ENCODE assay signal across 8 cellular contexts in genomic region chr2:19361325-19361990, GRCh38. TPM values are rescaled to one million over a fixed set of nuclear protein-coding genes. Genes with fewer than 3 reads are reported as not detected.
DNase-seq lines count a peak whose midpoint lies in the region; ATAC-seq and TF ChIP-seq lines count a peak whose summit lies in the region.

No MANE protein-coding gene starts in this region.

- DNase-seq in GM13976 (ENCODE audit: low spot score): peak; percentile 44
- peak; percentile 51 for DNase-seq in activated naive CD8-positive, alpha-beta T cell treated with anti-CD3 and anti-CD28 coated beads, Interleukin-2, amount 10 ng/mL, durations not matched to agents 7 days and 5 days
- no peak for DNase-seq in ACHN
- DNase-seq in NCI-H2196 treated with DMSO at 0.1 percent for 48 hours (lab: John Stamatoyannopoulos, UW; ENCODE audit: unreplicated experiment): no peak

- peak overlapping the region; percentile 90 for H3K4me3 Mint-ChIP-seq in activated naive CD8-positive, alpha-beta T cell treated with anti-CD3 and anti-CD28 coated beads, Interleukin-2, amount 10 ng/mL, durations not matched to agents 7 days and 5 days

- H3K9ac ChIP-seq in iPS-18a (ENCODE audit: low read length) (no peak overlapping the region), skeletal muscle satellite cell (ENCODE audit: low read depth, low read length) (peak overlapping the region; percentile 82)

- in situ Hi-C loops in GM13976 (cut with MboI; ENCODE audit: low sequenced_read_pairs, unreplicated experiment): loop anchor here (25.0 kb wide), 2 partner anchors 599 to 849 kb away; no protein-coding TSS in a partner anchor
- in situ Hi-C loops in ACHN (cut with HindIII; ENCODE audit: low pct_ligation_motif_present, low pct_unique_long_range_greater_than_20kb, low sequenced_read_pairs): loop anchor here (25.0 kb wide), 1 partner anchor 501 kb away; no protein-coding TSS in a partner anchor

- H3K4me3 ChIP-seq in iPS-18a (ENCODE audit: low read length) (peak overlapping the region; percentile 46), skeletal muscle satellite cell (ENCODE audit: low read length) (peak overlapping the region; percentile 82)

- H3K4me1 ChIP-seq in iPS-18a (ENCODE audit: control insufficient read depth, low read depth, low read length): peaks cover 28% of the 10 kb centered on the region
- peaks cover 22% of the 10 kb centered on the region for H3K4me1 ChIP-seq in skeletal muscle satellite cell (ENCODE audit: control insufficient read depth, insufficient read depth, low read length)

- no peaks in the 10 kb centered on the region for H3K36me3 Mint-ChIP-seq in activated naive CD8-positive, alpha-beta T cell treated with anti-CD3 and anti-CD28 coated beads, Interleukin-2, amount 10 ng/mL, durations not matched to agents 7 days and 5 days

- H3K36me3 ChIP-seq in iPS-18a (ENCODE audit: control insufficient read depth, low read depth, low read length) (no peaks in the 10 kb centered on the region), skeletal muscle satellite cell (ENCODE audit: insufficient read depth, low read length) (peaks cover 4% of the 10 kb centered on the region)

- no peaks in the 10 kb centered on the region for H3K9me3 Mint-ChIP-seq in activated naive CD8-positive, alpha-beta T cell treated with anti-CD3 and anti-CD28 coated beads, Interleukin-2, amount 10 ng/mL, durations not matched to agents 7 days and 5 days

- peaks cover 90% of the 10 kb centered on the region for H3K27me3 Mint-ChIP-seq in activated naive CD8-positive, alpha-beta T cell treated with anti-CD3 and anti-CD28 coated beads, Interleukin-2, amount 10 ng/mL, durations not matched to agents 7 days and 5 days

- H3K4me2 ChIP-seq in skeletal muscle satellite cell (ENCODE audit: low read length): peak overlapping the region; percentile 87

- peaks cover 26% of the 10 kb centered on the region for H3K4me1 Mint-ChIP-seq in activated naive CD8-positive, alpha-beta T cell treated with anti-CD3 and anti-CD28 coated beads, Interleukin-2, amount 10 ng/mL, durations not matched to agents 7 days and 5 days

- peak overlapping the region; percentile 14 for H3K27ac Mint-ChIP-seq in activated naive CD8-positive, alpha-beta T cell treated with anti-CD3 and anti-CD28 coated beads, Interleukin-2, amount 10 ng/mL, durations not matched to agents 7 days and 5 days

- POLR2A ChIA-PET in activated naive CD8-positive, alpha-beta T cell treated with anti-CD3 and anti-CD28 coated beads, Interleukin-2, amount 10 ng/mL, durations not matched to agents 7 days and 5 days (lab: Charles Lee): interaction anchor here (3.8 kb wide), 1 partner anchor 14 kb away, joined by 20 read pairs; no protein-coding TSS in a partner anchor

- H3K9me3 ChIP-seq in iPS-18a (ENCODE audit: control insufficient read depth, low read depth, low read length): no peaks in the 10 kb centered on the region
- H3K9me3 ChIP-seq in skeletal muscle satellite cell (replicated peaks; ENCODE audit: low read length): no peaks in the 10 kb centered on the region

- H3K27ac ChIP-seq in iPS-18a (ENCODE audit: low read length): no peak overlapping the region

- peaks cover 99% of the 10 kb centered on the region for H3K27me3 ChIP-seq in iPS-18a (ENCODE audit: control insufficient read depth, insufficient read depth, low read length)
- H3K27me3 ChIP-seq in skeletal muscle satellite cell (ENCODE audit: control insufficient read depth, insufficient read depth, low read length): no peaks in the 10 kb centered on the region

- TF ChIP-seq CTCF in GM13976 (IDR thresholded peaks at IDR 0.05; ENCODE audit: borderline replicate concordance, control extremely low read depth, extremely low read depth, insufficient read depth, missing control alignments): no peak

- ATAC-seq in activated naive CD8-positive, alpha-beta T cell treated with anti-CD3 and anti-CD28 coated beads, Interleukin-2, amount 10 ng/mL, durations not matched to agents 7 days and 5 days (ENCODE audit: low read depth): peak; percentile 18
- no peak for ATAC-seq in GM19397 (IDR thresholded peaks at IDR 0.05; ENCODE audit: unreplicated experiment)
- ATAC-seq in GM21825 (IDR thresholded peaks at IDR 0.05; ENCODE audit: unreplicated experiment): no peak

RNA-seq across cellular contexts. Expression of gene OSR1, which starts 3.0 kb away (rescaled TPM):
- not detected for total RNA-seq in activated naive CD8-positive, alpha-beta T cell treated with anti-CD3 and anti-CD28 coated beads, Interleukin-2, amount 10 ng/mL, durations not matched to agents 7 days and 5 days
- 7.9 and 24.7 TPM in 2 replicates for total RNA-seq in skeletal muscle satellite cell (2012; rRNA removed)

Comparison
In these comparisons a context has a peak if more than half of its experiments do, and no peak if none do; other contexts are left out.
1. DNase-seq: peak in GM13976 (single experiment) and activated naive CD8-positive, alpha-beta T cell treated with anti-CD3 and anti-CD28 coated beads, Interleukin-2, amount 10 ng/mL, durations not matched to agents 7 days and 5 days (single experiment); none in ACHN (single experiment) and NCI-H2196 treated with DMSO at 0.1 percent for 48 hours (single experiment).